17 cellular contexts compared by ENCODE assay signal in genomic region chr1:109838838-109839240, GRCh38.
DNase-seq lines count a peak whose midpoint lies in the region; ATAC-seq and TF ChIP-seq lines count a peak whose summit lies in the region.
"Had no signal": no experiment of that assay in that cellular context is flagged by ENCODE, and none has a peak within 500 bp of the region (broad histone marks: within the 10 kb centered on the region; RNA-seq: fewer than 3 reads in every experiment).

No MANE protein-coding gene starts in this region.

- WGBS in IMR-90 (ENCODE audit: extremely low coverage in 2 of 2, insufficient read length in 1 of 2), 2 experiments: no CpG with 5 or more reads among the region's 4 CpGs

- no peak overlapping the region for H2BK5ac ChIP-seq in IMR-90 (ENCODE audit: low read depth, low read length, poor library complexity, severe bottlenecking)

- H2AFZ ChIP-seq in IMR-90 (replicated peaks; ENCODE audit: low read length, poor library complexity): no peak overlapping the region
- H2AFZ ChIP-seq: parathyroid adenoma had no signal

- no peak overlapping the region for H3K23ac ChIP-seq in IMR-90 (ENCODE audit: low read depth, low read length)

- H2AK5ac ChIP-seq in IMR-90 (ENCODE audit: low read depth, low read length): no peak overlapping the region

- intact Hi-C loops in IMR-90 (cut with micrococcal nuclease): no loop called here

- H3K9me3 ChIP-seq in IMR-90 (ENCODE audit: control insufficient read depth, insufficient read depth, low read length): no peaks in the 10 kb centered on the region
- H3K9me3 ChIP-seq: gastrocnemius medialis, Peyer's patch had no signal

- H3K9ac ChIP-seq in IMR-90 (ENCODE audit: low read depth, low read length): no peak overlapping the region
- H3K9ac ChIP-seq: parathyroid adenoma had no signal

- no peak overlapping the region for H3K4me2 ChIP-seq in IMR-90 (ENCODE audit: low read depth, low read length)

- H2BK15ac ChIP-seq in IMR-90 (ENCODE audit: low read depth, low read length): no peak overlapping the region

- H3K27me3 ChIP-seq in IMR-90 (ENCODE audit: control insufficient read depth, insufficient read depth, low read length): no peaks in the 10 kb centered on the region
- H3K27me3 ChIP-seq: gastrocnemius medialis, Peyer's patch had no signal

- peak; percentile 20; the same call in 1 of the 2 replicates for TF ChIP-seq CTCF in IMR-90 (conservative IDR thresholded peaks at IDR 0.05; ENCODE audit: low read depth, low read length)
- TF ChIP-seq CTCF in astrocyte of the spinal cord (IDR thresholded peaks at IDR 0.05; ENCODE audit: low read depth, low read length): no peak

- no peak overlapping the region for H3K14ac ChIP-seq in IMR-90 (replicated peaks; ENCODE audit: low read depth, low read length)

- no peak overlapping the region for H4K91ac ChIP-seq in IMR-90 (ENCODE audit: insufficient read depth, low read depth, low read length)

- H3K79me1 ChIP-seq in IMR-90 (ENCODE audit: low read depth in 1 of 2, low read length in 2 of 2): no peaks in the 10 kb centered on the region

- H2BK120ac ChIP-seq in IMR-90 (ENCODE audit: low read depth, low read length): no peak overlapping the region

- H3K4me3 ChIP-seq in IMR-90 (ENCODE audit: insufficient read depth, low read depth, low read length) (no peak overlapping the region), astrocyte of the spinal cord (ENCODE audit: low read depth, low read length) (no peak overlapping the region)
- H3K4me3 ChIP-seq: gastrocnemius medialis, Peyer's patch had no signal

- peaks cover 4% of the 10 kb centered on the region; the same call in 1 of the 2 replicates for H3K4me1 ChIP-seq in IMR-90 (ENCODE audit: control insufficient read depth, insufficient read depth, low read length)
- H3K4me1 ChIP-seq: gastrocnemius medialis, parathyroid adenoma, Peyer's patch had no signal

- H2BK20ac ChIP-seq in IMR-90 (ENCODE audit: low read depth, low read length): no peak overlapping the region

- no peaks in the 10 kb centered on the region for H4K20me1 ChIP-seq in IMR-90 (ENCODE audit: insufficient read depth, low read length)

- POLR2A ChIA-PET in IMR-90 (lab: Charles Lee; ENCODE audit: unreplicated experiment): no interaction called here

- CTCF ChIA-PET in IMR-90 (lab: Yijun Ruan, JAX): interaction anchor here (0.6 to 1.2 kb wide), 3 partner anchors 10 to 47 kb away, joined by 3 to 5 read pairs (median 3); no protein-coding TSS in a partner anchor

- peak; percentile 42 for DNase-seq in AG08395 (ENCODE audit: low spot score)
- peak; percentile 77 for DNase-seq in IMR-90
- peak; percentile 56 for DNase-seq in astrocyte of the spinal cord (ENCODE audit: low read depth, low spot score)
- DNase-seq in glomerular visceral epithelial cell (ENCODE audit: extremely low spot score): peak; percentile 43
- DNase-seq in activated naive CD4-positive, alpha-beta T cell treated with Interleukin-2 at 50 U/mL for 16 hours: no peak
- no peak for DNase-seq in amniotic stem cell (lab: John Stamatoyannopoulos, UW)
- DNase-seq: activated CD4-positive, alpha-beta T cell treated with anti-CD3 and anti-CD28 coated beads for 36 hours; activated naive CD8-positive, alpha-beta T cell treated with anti-CD3 and anti-CD28 coated beads, Interleukin-2, amount 10 ng/mL, durations not matched to agents 7 days and 5 days; cortex of kidney; gastrocnemius medialis; kidney; NCI-H1417 treated with DMSO at 0.1 percent for 48 hours; Peyer's patch; T-helper 17 cell had no signal

- in situ Hi-C loops in IMR-90 (cut with MboI; ENCODE audit: low sequenced_read_pairs) (no loop called here), astrocyte of the spinal cord (cut with HindIII; ENCODE audit: low sequenced_read_pairs) (no loop called here)

- dilution Hi-C loops in IMR-90 (cut with HindIII; ENCODE audit: low sequenced_read_pairs, unreplicated experiment): no loop called here

- H3K56ac ChIP-seq in IMR-90 (ENCODE audit: extremely low read depth, insufficient read depth, low read length): no peak overlapping the region

- no peak overlapping the region; the same call in 1 of the 2 replicates for H3K18ac ChIP-seq in IMR-90 (ENCODE audit: low read depth, low read length)

- H3K36me3 ChIP-seq in IMR-90 (ENCODE audit: control insufficient read depth, insufficient read depth, low read length): no peaks in the 10 kb centered on the region
- H3K36me3 ChIP-seq: gastrocnemius medialis, Peyer's patch had no signal

- no TSS peak for BruUV-seq in IMR-90 (replicated peaks; lab: Mats Ljungman, UMichigan)

- ATAC-seq in IMR-90 (ENCODE audit: low read depth) (peak; percentile 87), GM18861 (IDR thresholded peaks at IDR 0.05; ENCODE audit: unreplicated experiment) (no peak), HG03521 (IDR thresholded peaks at IDR 0.05; ENCODE audit: unreplicated experiment) (no peak)
- ATAC-seq: activated CD4-positive, alpha-beta T cell treated with anti-CD3 and anti-CD28 coated beads for 36 hours; gastrocnemius medialis; T-helper 17 cell had no signal

- no peak overlapping the region for H4K5ac ChIP-seq in IMR-90 (ENCODE audit: low read depth, low read length)

- no peaks in the 10 kb centered on the region for H3K9me1 ChIP-seq in IMR-90 (ENCODE audit: insufficient read depth, low read length)

- no peak overlapping the region for H3K4ac ChIP-seq in IMR-90 (ENCODE audit: low read depth, low read length)

- no peak overlapping the region for H2AK9ac ChIP-seq in IMR-90 (replicated peaks; ENCODE audit: low read depth, low read length, poor library complexity)

- 0 out of 4 replicates have a peak overlapping the region, but pooled peaks of 1 of the 2 experiments have one; percentile 1 for H4K8ac ChIP-seq in IMR-90 (ENCODE audit: low read depth in 2 of 2, low read length in 2 of 2)

- no peak for TF ChIP-seq RAD21 in IMR-90 (IDR thresholded peaks at IDR 0.05; ENCODE audit: low read length)

- H3K27ac ChIP-seq in IMR-90 (ENCODE audit: insufficient read depth, low read length): no peak overlapping the region
- H3K27ac ChIP-seq: gastrocnemius medialis, parathyroid adenoma, Peyer's patch had no signal

- no peak for TF ChIP-seq POLR2A in IMR-90 (IDR thresholded peaks at IDR 0.05; ENCODE audit: low read depth, low read length)

TF ChIP-seq in IMR-90, 13 proteins besides CTCF, POLR2A, EP300 and RAD21:
- peak; percentile 75; the same call in 1 of the 2 replicates for TF ChIP-seq RFX5 (IDR thresholded peaks at IDR 0.05; ENCODE audit: low read depth, low read length)
- TF ChIP-seq FOS (IDR thresholded peaks at IDR 0.05; ENCODE audit: low read depth, low read length): peak; percentile 56; the same call in 1 of the 2 replicates
- no peak for TF ChIP-seq MXI1 (IDR thresholded peaks at IDR 0.05; ENCODE audit: borderline replicate concordance, low read depth, low read length)
- no peak for TF ChIP-seq MAZ (IDR thresholded peaks at IDR 0.05; ENCODE audit: borderline replicate concordance, low read depth, low read length)
- TF ChIP-seq SMC3 (IDR thresholded peaks at IDR 0.05; ENCODE audit: low read depth, low read length): peak; percentile 23; the same call in 1 of the 2 replicates

Comparison
In these comparisons a context has a peak if more than half of its experiments do, and no peak if none do; other contexts are left out.
1. DNase-seq: peak in AG08395 (single experiment), IMR-90 (single experiment), astrocyte of the spinal cord (single experiment) and glomerular visceral epithelial cell (single experiment); none in activated naive CD4-positive, alpha-beta T cell treated with Interleukin-2 at 50 U/mL for 16 hours (single experiment) and amniotic stem cell (single experiment).